9 cellular contexts compared by ENCODE assay signal in the genomic region with DNA sequence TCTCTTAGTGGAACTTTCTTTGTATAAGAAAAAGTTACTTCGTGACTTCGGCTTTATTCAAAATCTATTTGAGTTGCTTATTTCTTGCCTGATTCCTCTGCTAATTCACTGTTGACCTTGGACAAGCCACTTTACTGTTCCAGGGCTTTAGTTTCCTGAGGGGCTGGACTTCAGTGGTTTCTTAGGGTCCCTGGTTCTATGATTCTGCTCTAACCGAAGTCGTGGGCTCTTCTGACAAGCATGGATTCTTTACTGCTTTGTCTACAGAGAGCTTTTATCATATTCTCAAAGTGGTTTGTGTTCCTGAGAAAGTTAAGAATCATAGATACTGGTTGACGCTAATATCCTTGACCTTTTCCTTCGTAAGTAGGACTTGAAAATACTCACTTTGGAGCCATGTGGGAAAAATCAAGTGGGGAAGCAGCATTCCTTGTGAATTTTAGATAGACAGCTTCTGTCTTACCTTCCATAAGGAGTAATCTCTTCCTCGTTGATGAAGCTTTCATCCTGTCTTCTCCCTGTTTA. TPM values are rescaled to one million over a fixed set of nuclear protein-coding genes. Genes with fewer than 3 reads are reported as not detected.
DNase-seq lines count a peak whose midpoint lies in the region; ATAC-seq and TF ChIP-seq lines count a peak whose summit lies in the region.
"Had no signal": no experiment of that assay in that cellular context is flagged by ENCODE, and none has a peak within 500 bp of the region (broad histone marks: within the 10 kb centered on the region; RNA-seq: fewer than 3 reads in every experiment).

No MANE protein-coding gene starts in this region.

- no peak overlapping the region for H3K18ac ChIP-seq in neuronal stem cell (ENCODE audit: low read length)

- no peak overlapping the region for H2AFZ ChIP-seq in MM.1S (ENCODE audit: low read length)
- no peak overlapping the region for H2AFZ ChIP-seq in neural progenitor cell (replicated peaks)
- no peak overlapping the region for H2AFZ ChIP-seq in neuronal stem cell (ENCODE audit: low read length)

- H3K27ac Mint-ChIP-seq in CD4-positive, alpha-beta T cell, result peak overlapping the region; percentile 91
- H3K27ac Mint-ChIP-seq in neural progenitor cell, result no peak overlapping the region

- H2BK5ac ChIP-seq in neuronal stem cell (ENCODE audit: low read length), result no peak overlapping the region

- peak overlapping the region; percentile 81 for H3K4me2 ChIP-seq in MM.1S (ENCODE audit: low read depth, low read length)
- H3K4me2 ChIP-seq in neural progenitor cell, result peak overlapping the region; percentile 98
- H3K4me2 ChIP-seq in neuronal stem cell (ENCODE audit: insufficient read depth, low read length, poor library complexity, severe bottlenecking), result no peak overlapping the region

- H3K14ac ChIP-seq in neuronal stem cell (ENCODE audit: low read length), result no peak overlapping the region

- no peak overlapping the region for H2BK15ac ChIP-seq in neuronal stem cell (ENCODE audit: low read length)

- intact Hi-C loops in CD4-positive, alpha-beta T cell (cut with DNase I, micrococcal nuclease), result loop anchor here in 1 of 2 experiments (5.0 kb wide), 2 partner anchors 137 to 413 kb away; partner anchors contain the start of genes FUBP3 and NUP214

- H3K79me1 ChIP-seq in neuronal stem cell (ENCODE audit: low read depth, low read length), result peaks cover 4% of the 10 kb centered on the region

- no peak overlapping the region for H3K27ac ChIP-seq in CD4-positive, alpha-beta T cell (ENCODE audit: low read depth, low read length)
- H3K27ac ChIP-seq in MM.1S (ENCODE audit: low read length) (no peak overlapping the region), neural progenitor cell (no peak overlapping the region), neuronal stem cell (replicated peaks; ENCODE audit: low read length) (no peak overlapping the region)

- H4K20me1 ChIP-seq in MM.1S (ENCODE audit: insufficient read depth, low read length) (no peaks in the 10 kb centered on the region), neural progenitor cell (ENCODE audit: low read depth) (peaks cover 45% of the 10 kb centered on the region)

- H2AK5ac ChIP-seq in neuronal stem cell (ENCODE audit: low read depth, low read length), result no peak overlapping the region

- TF ChIP-seq CTCF in CD4-positive, alpha-beta T cell (IDR thresholded peaks at IDR 0.05), result no peak
- TF ChIP-seq CTCF in MM.1S (IDR thresholded peaks at IDR 0.05; ENCODE audit: low read length) (no peak), neural progenitor cell (IDR thresholded peaks at IDR 0.05) (no peak)

- H4K8ac ChIP-seq in neuronal stem cell (ENCODE audit: low read depth, low read length), result no peak overlapping the region

- WGBS in neuronal stem cell (ENCODE audit: extremely low coverage in 2 of 2, insufficient read length in 2 of 2, insufficient replicate concordance in 1 of 2), 2 donors, result no CpG with 5 or more reads among the region's 7 CpGs

- H3K4me3 ChIP-seq in MM.1S (ENCODE audit: low read length) (no peak overlapping the region), neural progenitor cell (peak overlapping the region; percentile 89), neuronal stem cell (ENCODE audit: low read length in 2 of 2) (peak overlapping the region in 1 of 2 donors; percentile 78)

- CTCF ChIA-PET in CD4-positive, alpha-beta T cell (lab: Charles Lee), result interaction anchor here (0.9 to 1.4 kb wide), 3 partner anchors 13 to 126 kb away, joined by 4 to 9 read pairs (median 5); no protein-coding TSS in a partner anchor

- H4K91ac ChIP-seq in neuronal stem cell (ENCODE audit: low read depth, low read length, poor library complexity), result no peak overlapping the region

- H3F3A ChIP-seq in MM.1S (ENCODE audit: insufficient read depth, low read length), result peaks cover 4% of the 10 kb centered on the region; the same call in 1 of the 2 replicates
- peaks cover 24% of the 10 kb centered on the region for H3F3A ChIP-seq in neural progenitor cell (ENCODE audit: low read depth)

- H3K27me3 Mint-ChIP-seq in CD4-positive, alpha-beta T cell, result no peaks in the 10 kb centered on the region
- no peaks in the 10 kb centered on the region for H3K27me3 Mint-ChIP-seq in neural progenitor cell (ENCODE audit: insufficient read depth, low read depth)

- H3K9me3 Mint-ChIP-seq in CD4-positive, alpha-beta T cell, result no peaks in the 10 kb centered on the region
- H3K9me3 Mint-ChIP-seq in neural progenitor cell, result no peaks in the 10 kb centered on the region

- H3K9me2 ChIP-seq in MM.1S (replicated peaks; ENCODE audit: insufficient read depth, low read length), result no peaks in the 10 kb centered on the region

- POLR2A ChIA-PET in CD4-positive, alpha-beta T cell (lab: Charles Lee), result interaction anchor here (0.6 kb wide), 1 partner anchor 1449 kb away, joined by 3 read pairs; no protein-coding TSS in a partner anchor

- H3K36me3 Mint-ChIP-seq in CD4-positive, alpha-beta T cell (ENCODE audit: low read depth), result no peaks in the 10 kb centered on the region
- no peaks in the 10 kb centered on the region for H3K36me3 Mint-ChIP-seq in neural progenitor cell

- DNase-seq in CD4-positive, alpha-beta T cell, result no peak
- no peak for DNase-seq in MM.1S
- peak; percentile 19 for DNase-seq in dermis blood vessel endothelial cell
- DNase-seq in neural progenitor cell (ENCODE audit: low spot score), result no peak
- no peak for DNase-seq in NCI-H526 treated with DMSO at 0.1 percent for 48 hours (lab: John Stamatoyannopoulos, UW)
- DNase-seq in neuronal stem cell (ENCODE audit: low spot score), result no peak
- no peak for DNase-seq in activated CD4-positive, alpha-beta T cell treated with anti-CD3 and anti-CD28 coated beads, Interleukin-2, amount 50 U/mL, for 48 hours
- DNase-seq: NCI-H1105 had no signal

- H3K36me3 ChIP-seq in MM.1S (replicated peaks; ENCODE audit: insufficient read depth, low read length), result no peaks in the 10 kb centered on the region
- H3K36me3 ChIP-seq in neural progenitor cell, result no peaks in the 10 kb centered on the region
- H3K36me3 ChIP-seq in neuronal stem cell (replicated peaks in 1 of 2; ENCODE audit: control insufficient read depth in 2 of 2, insufficient read depth in 2 of 2, low read length in 2 of 2), result no peaks in the 10 kb centered on the region

- H3K4me1 ChIP-seq in MM.1S (ENCODE audit: low read length) (peaks cover 13% of the 10 kb centered on the region), neural progenitor cell (peaks cover 20% of the 10 kb centered on the region), neuronal stem cell (ENCODE audit: control insufficient read depth in 2 of 2, insufficient read depth in 1 of 2, low read depth in 1 of 2, low read length in 2 of 2) (peaks cover 4 to 11% of the 10 kb centered on the region in 2 donors)

- H3K9ac ChIP-seq in MM.1S (ENCODE audit: low read length) (no peak overlapping the region), neural progenitor cell (no peak overlapping the region), neuronal stem cell (ENCODE audit: low read depth, low read length, poor library complexity) (no peak overlapping the region)

- H3K4me1 Mint-ChIP-seq in CD4-positive, alpha-beta T cell (ENCODE audit: low read depth), result peaks cover 42% of the 10 kb centered on the region
- H3K4me1 Mint-ChIP-seq in neural progenitor cell, result peaks cover 29% of the 10 kb centered on the region

- H3K27me3 ChIP-seq in CD4-positive, alpha-beta T cell (ENCODE audit: control insufficient read depth, insufficient read depth, low read length), result no peaks in the 10 kb centered on the region
- no peaks in the 10 kb centered on the region for H3K27me3 ChIP-seq in MM.1S (replicated peaks; ENCODE audit: insufficient read depth, low read length)
- H3K27me3 ChIP-seq in neural progenitor cell, result no peaks in the 10 kb centered on the region
- no peaks in the 10 kb centered on the region for H3K27me3 ChIP-seq in neuronal stem cell (ENCODE audit: control insufficient read depth in 3 of 3, insufficient read depth in 3 of 3, low read depth in 1 of 3, low read length in 3 of 3)

- H3K9me3 ChIP-seq in CD4-positive, alpha-beta T cell (ENCODE audit: control insufficient read depth, low read length), result no peaks in the 10 kb centered on the region
- no peaks in the 10 kb centered on the region for H3K9me3 ChIP-seq in MM.1S (replicated peaks; ENCODE audit: insufficient read depth, low read length)
- no peaks in the 10 kb centered on the region for H3K9me3 ChIP-seq in neural progenitor cell (ENCODE audit: low read depth)
- no peaks in the 10 kb centered on the region for H3K9me3 ChIP-seq in neuronal stem cell (replicated peaks in 1 of 2; ENCODE audit: control insufficient read depth in 2 of 2, insufficient read depth in 1 of 2, low read depth in 1 of 2, low read length in 2 of 2)

- no peak for ATAC-seq in CD4-positive, alpha-beta T cell (ENCODE audit: poor library complexity)
- ATAC-seq in GM21360 (IDR thresholded peaks at IDR 0.05; ENCODE audit: unreplicated experiment), result no peak

- H2BK12ac ChIP-seq in neuronal stem cell (ENCODE audit: low read length), result no peak overlapping the region

- no peak overlapping the region for H2BK120ac ChIP-seq in neuronal stem cell (ENCODE audit: low read depth, low read length)

- peak overlapping the region; percentile 93 for H3K4me3 Mint-ChIP-seq in CD4-positive, alpha-beta T cell
- H3K4me3 Mint-ChIP-seq in neural progenitor cell, result peak overlapping the region; percentile 97

- H3K4ac ChIP-seq in neuronal stem cell (ENCODE audit: low read length), result no peak overlapping the region

- H3K23ac ChIP-seq in neuronal stem cell (ENCODE audit: low read depth, low read length, poor library complexity), result no peak overlapping the region

- peaks cover 46% of the 10 kb centered on the region for H3K79me2 ChIP-seq in MM.1S (ENCODE audit: low read length)
- peaks cover 65% of the 10 kb centered on the region for H3K79me2 ChIP-seq in neural progenitor cell (ENCODE audit: low read depth)

RNA-seq across cellular contexts. Expression of gene EXOSC2, which starts 21.1 kb away (rescaled TPM):
- total RNA-seq in CD4-positive, alpha-beta T cell, result 10 to 100 TPM; 49.2 to 50.2 TPM
- 31.9 and 33.5 TPM in 2 replicates for total RNA-seq in dermis blood vessel endothelial cell
- 59.1 and 75.5 TPM in 2 replicates for total RNA-seq in neural progenitor cell (ENCODE audit: low replicate concordance)
- 29.7 TPM for polyA plus RNA-seq in neuronal stem cell (2013, experiment 1 of 2)
- 28.8 TPM for polyA plus RNA-seq in neuronal stem cell (2013, experiment 2 of 2)

RNA-seq across cellular contexts. Expression of gene PRDM12, which starts 50.3 kb away (rescaled TPM):
- total RNA-seq in CD4-positive, alpha-beta T cell, result under 1 TPM in 1 of 2 experiments, not detected in 1; 0.14 TPM
- total RNA-seq in dermis blood vessel endothelial cell (not detected in 2 replicates), neural progenitor cell (ENCODE audit: low replicate concordance) (not detected in 2 replicates)
- 0.22 TPM for polyA plus RNA-seq in neuronal stem cell (2013, experiment 1 of 2)
- polyA plus RNA-seq in neuronal stem cell (2013, experiment 2 of 2), result 0.15 TPM
